Comparison of ENCODE assay signal across 1 cellular context in the genomic region with DNA sequence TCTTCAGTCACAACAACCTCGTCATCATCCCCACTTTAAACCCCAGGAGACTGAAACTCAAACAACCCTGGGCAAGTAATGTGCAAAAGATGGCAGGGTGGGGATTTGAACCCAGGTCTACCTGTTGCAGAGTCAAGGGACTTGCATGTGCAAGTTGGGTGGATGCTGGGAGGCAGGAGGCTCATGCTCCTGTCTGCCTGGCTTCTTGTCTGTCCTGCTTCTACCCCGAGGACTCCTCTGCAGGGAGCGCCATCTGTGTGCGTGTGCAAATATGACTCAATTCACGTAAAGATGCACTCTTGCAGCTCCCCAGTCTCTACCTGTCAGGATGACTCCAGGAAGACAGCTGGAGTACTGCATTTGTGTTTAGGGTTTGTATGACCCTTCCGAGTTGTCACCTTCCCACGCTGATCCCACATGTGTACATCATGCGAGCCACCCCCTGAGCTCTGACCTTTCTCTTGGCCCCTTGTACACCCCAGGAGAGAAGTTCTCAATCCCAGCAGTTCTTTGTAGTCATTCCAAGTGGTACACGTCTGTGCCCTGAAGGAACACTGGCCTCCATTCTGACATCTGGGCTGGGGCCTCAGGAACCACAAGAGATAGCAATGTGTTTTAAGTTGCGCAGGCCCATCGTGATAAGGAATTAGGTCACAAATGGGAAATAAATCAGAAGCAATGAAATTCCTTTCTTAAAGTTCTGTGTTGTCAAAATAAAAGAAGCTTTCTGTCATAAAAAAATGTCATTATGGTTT.
TF ChIP-seq lines count a peak whose summit lies in the region.

No MANE protein-coding gene starts in this region.

TF ChIP-seq in IMR-90, 13 proteins besides CTCF, POLR2A, EP300 and RAD21 (continued from another document):
- TF ChIP-seq SMC3 (IDR thresholded peaks at IDR 0.05; ENCODE audit: low read depth, low read length), result no peak
- TF ChIP-seq MAFK (IDR thresholded peaks at IDR 0.05; ENCODE audit: low read depth, low read length), result no peak
- no peak for TF ChIP-seq MXI1 (IDR thresholded peaks at IDR 0.05; ENCODE audit: borderline replicate concordance, low read depth, low read length)
- TF ChIP-seq MAZ (IDR thresholded peaks at IDR 0.05; ENCODE audit: borderline replicate concordance, low read depth, low read length), result no peak
- TF ChIP-seq CEBPB (IDR thresholded peaks at IDR 0.05; ENCODE audit: low read depth, low read length), result no peak
- TF ChIP-seq RCOR1 (IDR thresholded peaks at IDR 0.05; ENCODE audit: insufficient replicate concordance, low read length), result no peak
- TF ChIP-seq, protein P1, sequence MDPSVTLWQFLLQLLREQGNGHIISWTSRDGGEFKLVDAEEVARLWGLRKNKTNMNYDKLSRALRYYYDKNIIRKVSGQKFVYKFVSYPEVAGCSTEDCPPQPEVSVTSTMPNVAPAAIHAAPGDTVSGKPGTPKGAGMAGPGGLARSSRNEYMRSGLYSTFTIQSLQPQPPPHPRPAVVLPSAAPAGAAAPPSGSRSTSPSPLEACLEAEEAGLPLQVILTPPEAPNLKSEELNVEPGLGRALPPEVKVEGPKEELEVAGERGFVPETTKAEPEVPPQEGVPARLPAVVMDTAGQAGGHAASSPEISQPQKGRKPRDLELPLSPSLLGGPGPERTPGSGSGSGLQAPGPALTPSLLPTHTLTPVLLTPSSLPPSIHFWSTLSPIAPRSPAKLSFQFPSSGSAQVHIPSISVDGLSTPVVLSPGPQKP (IDR thresholded peaks at IDR 0.05; ENCODE audit: borderline replicate concordance, low read depth, low read length), result no peak
